8 cellular contexts compared by ENCODE assay signal in genomic region chr6:169723200-169723909, GRCh38. TPM values are rescaled to one million over a fixed set of nuclear protein-coding genes. Genes with fewer than 3 reads are reported as not detected.
DNase-seq lines count a peak whose midpoint lies in the region; ATAC-seq, FAIRE-seq and TF ChIP-seq lines count a peak whose summit lies in the region.

No MANE protein-coding gene starts in this region.

- H3K4me3 Mint-ChIP-seq in type B pancreatic cell: peak overlapping the region; percentile 95

- H2AFZ ChIP-seq in SK-N-SH (ENCODE audit: low read depth): peak overlapping the region; percentile 14; the same call in 1 of the 2 replicates

- H3K4me2 ChIP-seq in SK-N-SH: peak overlapping the region; percentile 91

- WGBS in SK-N-SH (ENCODE audit: low lambda C conversion rate): 1% methylated on average over 27 of the region's 70 CpGs
- 0% methylated on average over 57 to 70 of the region's 70 CpGs for WGBS in pancreas, 2 donors

- intact Hi-C loops in cardiac septum (cut with DNase I) (loop anchor here (1.0 to 10.0 kb wide), 3 partner anchors 21 to 831 kb away; partner anchors contain the start of genes C6orf120, DYNLT2, ERMARD and PSMB1), pancreas (cut with DNase I) (no loop called here)

- H3K9me3 ChIP-seq in SK-N-SH: no peaks in the 10 kb centered on the region
- H3K9me3 ChIP-seq in pancreas: no peaks in the 10 kb centered on the region

- H3K4me3 ChIP-seq in SK-N-SH (ENCODE audit: low read depth in 2 of 2, low read length in 1 of 2) (peak overlapping the region; percentile 65 to 82), pancreas (peak overlapping the region; percentile 54 to 72 (median 62))

- TF ChIP-seq CTCF in SK-N-SH (IDR thresholded peaks at IDR 0.05) (no peak), pancreas (IDR thresholded peaks at IDR 0.05) (no peak), type B pancreatic cell (conservative IDR thresholded peaks at IDR 0.05) (no peak)

- H3K9me3 Mint-ChIP-seq in type B pancreatic cell: no peaks in the 10 kb centered on the region

- H4K20me1 ChIP-seq in SK-N-SH (ENCODE audit: insufficient read depth): peaks cover 23% of the 10 kb centered on the region

- H3K4me1 ChIP-seq in SK-N-SH (ENCODE audit: control insufficient read depth in 1 of 2, insufficient read depth in 2 of 2, low read depth in 1 of 2, low read length in 1 of 2): peaks cover 15 to 19% of the 10 kb centered on the region in 2 experiments; a peak in 3 of 4 replicates
- peaks cover 8 to 12% (median 12%) of the 10 kb centered on the region in 3 donors for H3K4me1 ChIP-seq in pancreas

- H3K27me3 ChIP-seq in SK-N-SH (ENCODE audit: insufficient read depth) (no peaks in the 10 kb centered on the region), pancreas (no peaks in the 10 kb centered on the region)

- FAIRE-seq in GM19239 (lab: Jason Lieb, UNC): peak; percentile 84
- no peak for FAIRE-seq in pancreas (lab: Jason Lieb, UNC)

- ATAC-seq in HG03442 (IDR thresholded peaks at IDR 0.05; ENCODE audit: unreplicated experiment) (peak; percentile 32), pancreas (peak; percentile 59 to 71 (median 68))

- POLR2A ChIA-PET in SK-N-SH (lab: Yijun Ruan, JAX): interaction anchor here (0.7 to 2.4 kb wide), 4 partner anchors 21 to 157 kb away, joined by 4 to 14 read pairs (median 12); partner anchors contain the start of genes C6orf120, DYNLT2, ERMARD and WDR27

- DNase-seq in C1 segment of cervical spinal cord (lab: John Stamatoyannopoulos, UW) (peak in 13 of 14 donors; percentile 21 to 79 (median 51)), GM19239 (ENCODE audit: insufficient read length, low spot score) (peak; percentile 46), SK-N-SH (peak; percentile 81), cardiac septum (ENCODE audit: low spot score) (peak; percentile 89), pancreas (peak; percentile 69 to 92 (median 82)), type B pancreatic cell (ENCODE audit: extremely low spot score, unreplicated experiment) (no peak)
- peak; percentile 39 for DNase-seq in activated naive CD8-positive, alpha-beta T cell treated with anti-CD3 and anti-CD28 coated beads, Interleukin-2, amount 50 U/mL, for 16 hours (ENCODE audit: low read depth, low spot score)

- H3K27me3 Mint-ChIP-seq in type B pancreatic cell: peaks cover 3% of the 10 kb centered on the region

- H3K9ac ChIP-seq in SK-N-SH: peak overlapping the region; percentile 68

- H3K27ac ChIP-seq in SK-N-SH (ENCODE audit: low read depth in 2 of 2, low read length in 1 of 2) (peak overlapping the region; percentile 56 to 74), pancreas (peak overlapping the region; percentile 54 to 92 (median 90))

- CTCF ChIA-PET in SK-N-SH (lab: Yijun Ruan, JAX): interaction anchor here (2.1 to 2.6 kb wide), 3 partner anchors 14 to 67 kb away, joined by 6 to 12 read pairs (median 7); no protein-coding TSS in a partner anchor

- H3K9me2 ChIP-seq in SK-N-SH: no peaks in the 10 kb centered on the region

- H3K36me3 ChIP-seq in SK-N-SH (replicated peaks in 1 of 2; ENCODE audit: control insufficient read depth in 1 of 2, insufficient read depth in 2 of 2, low read length in 1 of 2) (peaks cover 0 to 3% of the 10 kb centered on the region in 2 experiments), pancreas (no peaks in the 10 kb centered on the region)

- peaks cover 19% of the 10 kb centered on the region for H3F3A ChIP-seq in SK-N-SH (replicated peaks; ENCODE audit: insufficient read depth)

- H3K27ac Mint-ChIP-seq in type B pancreatic cell: peak overlapping the region; percentile 94

- no peak for TF ChIP-seq RAD21 in SK-N-SH (IDR thresholded peaks at IDR 0.05; ENCODE audit: low read length)

- H3K4me1 Mint-ChIP-seq in type B pancreatic cell (ENCODE audit: unreplicated experiment): peaks cover 38% of the 10 kb centered on the region

- peaks cover 5% of the 10 kb centered on the region for H3K36me3 Mint-ChIP-seq in type B pancreatic cell

- no peak for TF ChIP-seq EP300 in SK-N-SH (IDR thresholded peaks at IDR 0.05; ENCODE audit: borderline replicate concordance in 1 of 2, low read depth in 1 of 2, low read length in 1 of 2)

- peaks cover 51% of the 10 kb centered on the region for H3K79me2 ChIP-seq in SK-N-SH (ENCODE audit: insufficient read depth)

TF ChIP-seq in SK-N-SH, 30 proteins besides CTCF, POLR2A, EP300 and RAD21:
- no peak; the same call in 1 of the 2 replicates for TF ChIP-seq NRF1 (IDR thresholded peaks at IDR 0.05; ENCODE audit: low read depth, low read length)
- no peak for TF ChIP-seq MEF2A (IDR thresholded peaks at IDR 0.05; ENCODE audit: borderline replicate concordance, low read depth)
- TF ChIP-seq REST (IDR thresholded peaks at IDR 0.05; ENCODE audit: low read depth, low read length): 0 out of 2 replicates have a peak, but pooled peaks have one; percentile 1
- 0 out of 2 replicates have a peak, but pooled peaks have one; percentile 17 for TF ChIP-seq MAX (IDR thresholded peaks at IDR 0.05; ENCODE audit: low read depth)
- no peak for TF ChIP-seq FOSL2 (IDR thresholded peaks at IDR 0.05; ENCODE audit: borderline replicate concordance, low read depth)
- TF ChIP-seq MXI1 (IDR thresholded peaks at IDR 0.05; ENCODE audit: low read depth, low read length): 0 out of 2 replicates have a peak, but pooled peaks have one; percentile 8

RNA-seq across cellular contexts. Expression of gene PHF10, which starts 0.9 kb away (rescaled TPM):
- polyA plus RNA-seq in SK-N-SH (2012; rRNA removed) (23.5 and 25.7 TPM in 2 replicates), pancreas (10 to 100 TPM; 23.8 to 39.8 TPM)
- 34.1 and 37.8 TPM in 2 replicates for polyA plus RNA-seq in SK-N-SH (2012; cell fraction: cytosol; rRNA removed)
- polyA plus RNA-seq in SK-N-SH (2012; cell fraction: nucleus; rRNA removed): 22.8 and 50.2 TPM in 2 replicates
- total RNA-seq in cardiac septum (56.6 TPM), pancreas (10 to 100 TPM; 14.1 to 34.6 (median 19.9) TPM), type B pancreatic cell (ENCODE audit: low replicate concordance) (44.5 and 59.9 TPM in 2 replicates)

RNA-seq across cellular contexts. Expression of gene C6orf120, which starts 21.4 kb away (rescaled TPM):
- polyA plus RNA-seq in SK-N-SH (2012; rRNA removed): 10.1 and 12.7 TPM in 2 replicates
- 18.7 and 21.5 TPM in 2 replicates for polyA plus RNA-seq in SK-N-SH (2012; cell fraction: cytosol; rRNA removed)
- 5.4 and 5.7 TPM in 2 replicates for polyA plus RNA-seq in SK-N-SH (2012; cell fraction: nucleus; rRNA removed)
- 13.6 TPM for total RNA-seq in cardiac septum
- total RNA-seq in pancreas: 10 to 100 TPM in 4 of 6 donors, 1 to 10 TPM in 2; 7.9 to 15.5 (median 13.9) TPM
- 1 to 10 TPM; 2.9 to 6.9 TPM for polyA plus RNA-seq in pancreas
- 30.4 and 30.8 TPM in 2 replicates for total RNA-seq in type B pancreatic cell (ENCODE audit: low replicate concordance)

RNA-seq across cellular contexts. Expression of gene WDR27, which starts 21.5 kb away (rescaled TPM):
- polyA plus RNA-seq in SK-N-SH (2012; rRNA removed) (55.6 and 58.6 TPM in 2 replicates), pancreas (10 to 100 TPM; 25.5 to 43.1 TPM)
- 11.4 and 15.7 TPM in 2 replicates for polyA plus RNA-seq in SK-N-SH (2012; cell fraction: cytosol; rRNA removed)
- 420 and 490 TPM in 2 replicates for polyA plus RNA-seq in SK-N-SH (2012; cell fraction: nucleus; rRNA removed)
- total RNA-seq in cardiac septum (7.2 TPM), pancreas (10 to 100 TPM in 5 of 6 donors, 1 to 10 TPM in 1; 9.6 to 32.2 (median 14.9) TPM), type B pancreatic cell (ENCODE audit: low replicate concordance) (61.2 and 112 TPM in 2 replicates)

RNA-seq across cellular contexts. Expression of gene DYNLT2, which starts 28.0 kb away (rescaled TPM):
- polyA plus RNA-seq in SK-N-SH (2012; rRNA removed) (0.81 and 1.3 TPM in 2 replicates), pancreas (1 to 10 TPM; 1.4 to 2.9 TPM)
- 0.52 and 0.53 TPM in 2 replicates for polyA plus RNA-seq in SK-N-SH (2012; cell fraction: cytosol; rRNA removed)
- polyA plus RNA-seq in SK-N-SH (2012; cell fraction: nucleus; rRNA removed): 3.5 and 3.8 TPM in 2 replicates
- total RNA-seq in cardiac septum (0.83 TPM), pancreas (1 to 10 TPM in 2 of 6 donors, under 1 TPM in 4; 0.20 to 1.2 (median 0.89) TPM), type B pancreatic cell (ENCODE audit: low replicate concordance) (2.1 and 2.6 TPM in 2 replicates)

RNA-seq across cellular contexts. Expression of gene ERMARD, which starts 28.1 kb away (rescaled TPM):
- 43.2 and 51.3 TPM in 2 replicates for polyA plus RNA-seq in SK-N-SH (2012; rRNA removed)
- 19.0 and 23.5 TPM in 2 replicates for polyA plus RNA-seq in SK-N-SH (2012; cell fraction: cytosol; rRNA removed)
- polyA plus RNA-seq in SK-N-SH (2012; cell fraction: nucleus; rRNA removed): 241 and 346 TPM in 2 replicates
- 11.3 TPM for total RNA-seq in cardiac septum
- 10 to 100 TPM in 5 of 6 donors, 1 to 10 TPM in 1; 9.1 to 16.7 (median 13.7) TPM for total RNA-seq in pancreas
- polyA plus RNA-seq in pancreas: 10 to 100 TPM; 50.7 to 62.4 TPM
- 18.6 and 32.1 TPM in 2 replicates for total RNA-seq in type B pancreatic cell (ENCODE audit: low replicate concordance)
